ENCODE assay signal across 18 cellular contexts in genomic region chr4:155122382-155122781, GRCh38.
DNase-seq lines count a peak whose midpoint lies in the region; FAIRE-seq and TF ChIP-seq lines count a peak whose summit lies in the region.
"Had no signal": no experiment of that assay in that cellular context is flagged by ENCODE, and none has a peak within 500 bp of the region (broad histone marks: within the 10 kb centered on the region; RNA-seq: fewer than 3 reads in every experiment).

No MANE protein-coding gene starts in this region.

- H3K4me1 ChIP-seq in HUES64 (ENCODE audit: insufficient read depth, low read length): peaks cover 20% of the 10 kb centered on the region
- H3K4me1 ChIP-seq in H1 (replicated peaks in 1 of 4; ENCODE audit: control insufficient read depth in 3 of 4, insufficient read depth in 4 of 4, low read length in 3 of 4): peaks cover 0 to 7% (median 3%) of the 10 kb centered on the region in 4 experiments; a peak in 4 of 7 replicates
- H3K4me1 ChIP-seq in iPS-18a (ENCODE audit: control insufficient read depth, low read depth, low read length): peaks cover 13% of the 10 kb centered on the region
- H3K4me1 ChIP-seq: HAP-1 had no signal

- H3K27me3 ChIP-seq in HUES64 (ENCODE audit: insufficient read depth, low read length) (no peaks in the 10 kb centered on the region), H1 (replicated peaks in 1 of 4; ENCODE audit: control insufficient read depth in 3 of 4, extremely low read depth in 1 of 4, insufficient read depth in 3 of 4, low read length in 3 of 4) (no peaks in the 10 kb centered on the region), iPS-18a (ENCODE audit: control insufficient read depth, insufficient read depth, low read length) (no peaks in the 10 kb centered on the region), dorsolateral prefrontal cortex (no peaks in the 10 kb centered on the region)

- H3K23ac ChIP-seq in H1 (ENCODE audit: insufficient read length): no peak overlapping the region

- no peak for DNase-seq in H1 (ENCODE audit: low read depth in 1 of 2, low spot score in 2 of 2)
- DNase-seq in dorsolateral prefrontal cortex: no peak
- no peak for DNase-seq in T-helper 2 cell
- DNase-seq in activated T-cell treated with anti-CD3 and anti-CD28 coated beads for 4 hours: no peak
- DNase-seq: C1 segment of cervical spinal cord; Calu3; CD4-positive, alpha-beta memory T cell; COR-L47; DMS53; DMS79 treated with DMSO at 0.1 percent for 48 hours; GF-D8; GM23248; HFFc6 had no signal

- no peak for TF ChIP-seq EP300 in H1 (IDR thresholded peaks at IDR 0.05; ENCODE audit: borderline replicate concordance in 1 of 2, low read depth in 2 of 2, low read length in 2 of 2)

- no peak overlapping the region for H3K4ac ChIP-seq in H1 (replicated peaks; ENCODE audit: insufficient read length, low read depth, low read length)

- no peaks in the 10 kb centered on the region for H3K79me1 ChIP-seq in H1 (ENCODE audit: low read depth, low read length)

- no peak overlapping the region for H2BK20ac ChIP-seq in H1 (ENCODE audit: low read length)

- H2AK5ac ChIP-seq in H1 (ENCODE audit: low read depth, low read length): no peak overlapping the region

- H3K4me2 ChIP-seq in H1 (ENCODE audit: insufficient read depth in 1 of 2, low read depth in 2 of 2, low read length in 2 of 2): peak overlapping the region; percentile 41 to 45; a peak in 2 of 4 replicates

- H3K36me3 ChIP-seq in HUES64 (ENCODE audit: insufficient read depth, low read length): no peaks in the 10 kb centered on the region
- no peaks in the 10 kb centered on the region; a peak in 1 of 8 replicates for H3K36me3 ChIP-seq in H1 (ENCODE audit: control insufficient read depth in 2 of 4, insufficient read depth in 4 of 4, low read length in 3 of 4)
- no peaks in the 10 kb centered on the region for H3K36me3 ChIP-seq in iPS-18a (ENCODE audit: control insufficient read depth, low read depth, low read length)
- H3K36me3 ChIP-seq: HAP-1 had no signal

- TF ChIP-seq RAD21 in H1 (IDR thresholded peaks at IDR 0.05 in 1 of 2, conservative IDR thresholded peaks at IDR 0.05 in 1 of 2; ENCODE audit: low read depth in 2 of 2, low read length in 2 of 2): no peak

- no peak overlapping the region for H3K14ac ChIP-seq in H1 (ENCODE audit: insufficient read length)

- peak overlapping the region; percentile 72 for H2BK120ac ChIP-seq in H1 (replicated peaks; ENCODE audit: low read depth, low read length)

- no peaks in the 10 kb centered on the region; the same call in 1 of the 2 replicates for H3K23me2 ChIP-seq in H1 (ENCODE audit: low read depth, low read length)

- H2BK12ac ChIP-seq in H1 (ENCODE audit: low read depth, low read length): no peak overlapping the region

- no peak overlapping the region for H4K8ac ChIP-seq in H1 (ENCODE audit: extremely low read depth, insufficient read depth, low read length)

- H3K9me3 ChIP-seq in HUES64 (ENCODE audit: insufficient read depth, low read depth, low read length) (peaks cover 34% of the 10 kb centered on the region), H1 (ENCODE audit: insufficient read depth in 2 of 2, low read depth in 1 of 2, low read length in 1 of 2) (peaks cover 5 to 17% of the 10 kb centered on the region in 2 experiments; a peak in 3 of 4 replicates), iPS-18a (ENCODE audit: control insufficient read depth, low read depth, low read length) (peaks cover 16% of the 10 kb centered on the region)

- H3K4me3 ChIP-seq in HUES64 (ENCODE audit: low read length) (no peak overlapping the region), H1 (ENCODE audit: extremely low read depth in 1 of 4, insufficient read depth in 2 of 4, low read depth in 3 of 4, low read length in 4 of 4) (peak overlapping the region in 1 of 4 experiments; percentile 8; a peak in 1 of 8 replicates), iPS-18a (ENCODE audit: low read length) (peak overlapping the region; percentile 11), dorsolateral prefrontal cortex (no peak overlapping the region)
- H3K4me3 ChIP-seq: GM23248, HAP-1 had no signal

- H3K27ac ChIP-seq in HUES64 (ENCODE audit: low read depth, low read length) (peak overlapping the region; percentile 64; the same call in 1 of the 2 replicates), H1 (ENCODE audit: low read depth, low read length) (no peak overlapping the region; the same call in 1 of the 2 replicates), iPS-18a (ENCODE audit: low read length) (no peak overlapping the region), dorsolateral prefrontal cortex (no peak overlapping the region)
- H3K27ac ChIP-seq: GM23248 had no signal

- H3K9ac ChIP-seq in HUES64 (ENCODE audit: low read depth, low read length) (no peak overlapping the region), H1 (replicated peaks in 1 of 4; ENCODE audit: extremely low read depth in 1 of 4, low read depth in 3 of 4, low read length in 3 of 4) (no peak overlapping the region), iPS-18a (ENCODE audit: low read length) (no peak overlapping the region)
- H3K9ac ChIP-seq: GM23248 had no signal

- no peak overlapping the region; the same call in 1 of the 2 replicates for H3K18ac ChIP-seq in H1 (ENCODE audit: extremely low read depth, low read length)

- H3K56ac ChIP-seq in H1 (replicated peaks; ENCODE audit: insufficient read length, low read depth, low read length): no peak overlapping the region

- no peaks in the 10 kb centered on the region for H4K20me1 ChIP-seq in H1 (replicated peaks in 1 of 2; ENCODE audit: control insufficient read depth in 1 of 2, insufficient read depth in 2 of 2, low read length in 2 of 2)

- CTCF ChIA-PET in H1 (lab: Charles Lee; ENCODE audit: partially characterized antibody): interaction anchor here (0.5 to 1.3 kb wide), 7 partner anchors 8 to 252 kb away, joined by 3 to 4 read pairs (median 3); no protein-coding TSS in a partner anchor

- 82% methylated on average over 5 of the region's 5 CpGs for WGBS in HUES64
- 75% methylated on average over 5 of the region's 5 CpGs; no CpG with 5 or more reads in 1 of the 2 experiments for WGBS in H1 (ENCODE audit: extremely low coverage in 1 of 2, insufficient coverage in 1 of 2, insufficient read length in 1 of 2, insufficient replicate concordance in 2 of 2, low coverage in 1 of 2, low lambda C conversion rate in 2 of 2, missing lambda C conversion rate in 1 of 2), 2 experiments

- H2AFZ ChIP-seq in H1 (ENCODE audit: low read length): peak overlapping the region; percentile 82; the same call in 1 of the 2 replicates
- H2AFZ ChIP-seq: GM23248 had no signal

- H3K79me2 ChIP-seq in H1 (ENCODE audit: control insufficient read depth in 1 of 2, insufficient read depth in 2 of 2, low read length in 2 of 2): no peaks in the 10 kb centered on the region

- no peak overlapping the region for H2BK5ac ChIP-seq in H1 (ENCODE audit: low read depth, low read length)

- no peak overlapping the region for H2BK15ac ChIP-seq in H1 (ENCODE audit: low read length)

- no peak for FAIRE-seq in H1 (lab: Jason Lieb, UNC)
- FAIRE-seq: GM12892, H54 had no signal

- intact Hi-C loops in dorsolateral prefrontal cortex (cut with DNase I): no loop called here

- no peak overlapping the region for H4K91ac ChIP-seq in H1 (replicated peaks; ENCODE audit: insufficient read length, low read length)

- TF ChIP-seq CTCF in H1 (IDR thresholded peaks at IDR 0.05; ENCODE audit: control extremely low read depth in 1 of 3, insufficient read depth in 1 of 3, low read depth in 1 of 3, low read length in 3 of 3) (no peak), dorsolateral prefrontal cortex (IDR thresholded peaks at IDR 0.05 in 54 of 56, conservative IDR thresholded peaks at IDR 0.05 in 2 of 56; ENCODE audit: low read depth in 1 of 56, partially characterized antibody in 56 of 56) (no peak)

- no peak overlapping the region for H4K5ac ChIP-seq in H1 (ENCODE audit: insufficient read length, low read depth, low read length)

- POLR2A ChIA-PET in H1 (lab: Charles Lee; ENCODE audit: partially characterized antibody): no interaction called here

- no peak for TF ChIP-seq POLR2A in H1 (IDR thresholded peaks at IDR 0.05; ENCODE audit: control extremely low read depth in 1 of 2, low read depth in 2 of 2, low read length in 2 of 2)

TF ChIP-seq in H1, 55 proteins besides CTCF, POLR2A, EP300 and RAD21 (continues in another document):
- TF ChIP-seq TAF1 (IDR thresholded peaks at IDR 0.05; ENCODE audit: low read depth, low read length): no peak
- no peak for TF ChIP-seq NANOG (IDR thresholded peaks at IDR 0.05; ENCODE audit: insufficient read depth, low read depth, low read length, poor library complexity, severe bottlenecking)
